Comparison of ENCODE assay signal across 23 cellular contexts in the genomic region with DNA sequence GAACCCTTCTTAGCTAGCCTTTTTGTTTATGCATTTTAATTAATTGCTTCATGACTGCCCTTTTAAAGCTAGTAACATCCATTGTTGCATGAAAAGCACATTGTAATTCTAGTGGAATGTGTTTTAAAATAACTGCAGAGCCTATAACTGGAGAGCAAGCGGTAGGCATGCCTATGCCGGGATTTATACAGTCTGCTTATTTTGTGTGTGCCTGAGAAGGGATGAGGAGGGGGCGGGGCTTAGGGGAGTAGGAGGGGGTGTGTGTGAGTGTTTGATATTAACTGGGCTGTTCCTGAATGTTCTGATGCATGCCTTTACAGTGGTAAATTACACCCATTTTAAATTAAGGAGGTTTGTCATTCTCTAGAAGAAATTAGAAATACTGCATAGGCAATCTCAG.
A peak's percentile ranks its signal among the peaks of the same experiment; 100 is the strongest.
DNase-seq lines count a peak whose midpoint lies in the region; ATAC-seq and TF ChIP-seq lines count a peak whose summit lies in the region.
"Had no signal": no experiment of that assay in that cellular context is flagged by ENCODE, and none has a peak within 500 bp of the region (broad histone marks: within the 10 kb centered on the region; RNA-seq: fewer than 3 reads in every experiment).

No MANE protein-coding gene starts in this region.

- no peaks in the 10 kb centered on the region for H3K27me3 ChIP-seq in H7 (ENCODE audit: control insufficient read depth, insufficient read depth, low read length)
- no peaks in the 10 kb centered on the region for H3K27me3 ChIP-seq in adipocyte (replicated peaks; ENCODE audit: control insufficient read depth, insufficient read depth, low read length)
- no peaks in the 10 kb centered on the region for H3K27me3 ChIP-seq in upper lobe of right lung
- H3K27me3 ChIP-seq: esophagus muscularis mucosa, ovary, sigmoid colon, tibial nerve had no signal

- DNase-seq in H7 (peak; percentile 70), adipocyte (ENCODE audit: low read depth) (peak; percentile 75), kidney glomerular epithelial cell (lab: John Stamatoyannopoulos, UW) (peak; percentile 4), upper lobe of right lung (no peak), ACHN (no peak)
- DNase-seq in activated CD4-positive, alpha-beta memory T cell treated with anti-CD3 and anti-CD28 coated beads for 36 hours = no peak
- DNase-seq: activated CD4-positive, alpha-beta T cell treated with anti-CD3 and anti-CD28 coated beads, Interleukin-2, amount 10 ng/mL, durations not matched to agents 24 days and 14 days; activated CD8-positive, alpha-beta memory T cell treated with anti-CD3 and anti-CD28 coated beads, Interleukin-2, amount 50 U/mL, for 48 hours; C1 segment of cervical spinal cord; effector CD4-positive, alpha-beta T cell; GF-D8; mammary epithelial cell; NCI-H187; NCI-H446 treated with DMSO at 0.1 percent for 48 hours; ovary; sigmoid colon; stimulated activated naive B cell treated with anti-CD40 and anti-IgM and Interleukin-4, amounts not matched to agents 10 μg/mL and 1 μg/mL and 100 μg/mL, for 72 hours; SW 1271 had no signal

- POLR2A ChIA-PET in activated CD4-positive, alpha-beta memory T cell treated with anti-CD3 and anti-CD28 coated beads for 36 hours (lab: Charles Lee) = no interaction called here

- TF ChIP-seq CTCF in upper lobe of right lung (IDR thresholded peaks at IDR 0.05) = no peak

- no peaks in the 10 kb centered on the region for H3K36me3 Mint-ChIP-seq in activated CD4-positive, alpha-beta memory T cell treated with anti-CD3 and anti-CD28 coated beads for 36 hours

- no peaks in the 10 kb centered on the region for H3K4me1 Mint-ChIP-seq in activated CD4-positive, alpha-beta memory T cell treated with anti-CD3 and anti-CD28 coated beads for 36 hours (ENCODE audit: low read depth)
- H3K4me1 Mint-ChIP-seq: activated CD4-positive, alpha-beta T cell treated with anti-CD3 and anti-CD28 coated beads, Interleukin-2, amount 10 ng/mL, durations not matched to agents 24 days and 14 days; central memory CD8-positive, alpha-beta T cell; stimulated activated naive B cell treated with anti-CD40 and anti-IgM and Interleukin-4, amounts not matched to agents 10 μg/mL and 1 μg/mL and 100 μg/mL, for 72 hours had no signal

- peaks cover 33% of the 10 kb centered on the region for H3K36me3 ChIP-seq in H7 (replicated peaks; ENCODE audit: control insufficient read depth, insufficient read depth, low read length)
- peaks cover 96% of the 10 kb centered on the region for H3K36me3 ChIP-seq in adipocyte (ENCODE audit: control insufficient read depth, insufficient read depth, low read length, severe bottlenecking)
- H3K36me3 ChIP-seq in upper lobe of right lung = peaks cover 62% of the 10 kb centered on the region
- H3K36me3 ChIP-seq: ovary had no signal

- in situ Hi-C loops in ACHN (cut with HindIII; ENCODE audit: low pct_ligation_motif_present, low pct_unique_long_range_greater_than_20kb, low sequenced_read_pairs) = no loop called here

- H3K4me3 Mint-ChIP-seq in activated CD4-positive, alpha-beta memory T cell treated with anti-CD3 and anti-CD28 coated beads for 36 hours = no peak overlapping the region
- H3K4me3 Mint-ChIP-seq: activated CD4-positive, alpha-beta T cell treated with anti-CD3 and anti-CD28 coated beads, Interleukin-2, amount 10 ng/mL, durations not matched to agents 24 days and 14 days; central memory CD8-positive, alpha-beta T cell; stimulated activated naive B cell treated with anti-CD40 and anti-IgM and Interleukin-4, amounts not matched to agents 10 μg/mL and 1 μg/mL and 100 μg/mL, for 72 hours had no signal

- no peak overlapping the region for H3K4me3 ChIP-seq in H7 (ENCODE audit: insufficient read depth, low read depth, low read length)
- H3K4me3 ChIP-seq in adipocyte (ENCODE audit: low read length) = no peak overlapping the region
- H3K4me3 ChIP-seq in upper lobe of right lung = no peak overlapping the region
- H3K4me3 ChIP-seq: esophagus muscularis mucosa, K562, ovary, sigmoid colon, tibial nerve had no signal

- H3K27ac Mint-ChIP-seq in activated CD4-positive, alpha-beta memory T cell treated with anti-CD3 and anti-CD28 coated beads for 36 hours = no peak overlapping the region
- H3K27ac Mint-ChIP-seq: activated CD4-positive, alpha-beta T cell treated with anti-CD3 and anti-CD28 coated beads, Interleukin-2, amount 10 ng/mL, durations not matched to agents 24 days and 14 days; stimulated activated naive B cell treated with anti-CD40 and anti-IgM and Interleukin-4, amounts not matched to agents 10 μg/mL and 1 μg/mL and 100 μg/mL, for 72 hours had no signal

- H3K9ac ChIP-seq in adipocyte (ENCODE audit: low read length) = no peak overlapping the region

- intact Hi-C loops in upper lobe of right lung (cut with DNase I) = no loop called here
- intact Hi-C loops in activated CD4-positive, alpha-beta memory T cell treated with anti-CD3 and anti-CD28 coated beads for 36 hours (cut with micrococcal nuclease) = no loop called here

- CTCF ChIA-PET in activated CD4-positive, alpha-beta memory T cell treated with anti-CD3 and anti-CD28 coated beads for 36 hours (lab: Charles Lee) = no interaction called here

- no peak overlapping the region for H3K27ac ChIP-seq in upper lobe of right lung
- H3K27ac ChIP-seq: esophagus muscularis mucosa, ovary had no signal

- no peaks in the 10 kb centered on the region for H3K27me3 Mint-ChIP-seq in activated CD4-positive, alpha-beta memory T cell treated with anti-CD3 and anti-CD28 coated beads for 36 hours
- H3K27me3 Mint-ChIP-seq: activated CD4-positive, alpha-beta T cell treated with anti-CD3 and anti-CD28 coated beads, Interleukin-2, amount 10 ng/mL, durations not matched to agents 24 days and 14 days; central memory CD8-positive, alpha-beta T cell; stimulated activated naive B cell treated with anti-CD40 and anti-IgM and Interleukin-4, amounts not matched to agents 10 μg/mL and 1 μg/mL and 100 μg/mL, for 72 hours had no signal

- H3K9me3 Mint-ChIP-seq in activated CD4-positive, alpha-beta memory T cell treated with anti-CD3 and anti-CD28 coated beads for 36 hours = no peaks in the 10 kb centered on the region
- H3K9me3 Mint-ChIP-seq: activated CD4-positive, alpha-beta T cell treated with anti-CD3 and anti-CD28 coated beads, Interleukin-2, amount 10 ng/mL, durations not matched to agents 24 days and 14 days; central memory CD8-positive, alpha-beta T cell; stimulated activated naive B cell treated with anti-CD40 and anti-IgM and Interleukin-4, amounts not matched to agents 10 μg/mL and 1 μg/mL and 100 μg/mL, for 72 hours had no signal

- ATAC-seq in upper lobe of right lung = peak; percentile 21
- ATAC-seq in GM18907 (IDR thresholded peaks at IDR 0.05; ENCODE audit: unreplicated experiment) = no peak
- ATAC-seq: K562; stimulated activated naive B cell treated with anti-CD40 and anti-IgM and Interleukin-4, amounts not matched to agents 10 μg/mL and 1 μg/mL and 100 μg/mL, for 72 hours had no signal

- H3K4me1 ChIP-seq in adipocyte (ENCODE audit: control insufficient read depth, insufficient read depth, low read length) = peaks cover 9% of the 10 kb centered on the region
- H3K4me1 ChIP-seq in upper lobe of right lung = no peaks in the 10 kb centered on the region

- H3K9me3 ChIP-seq in adipocyte (ENCODE audit: control insufficient read depth, low read length) (no peaks in the 10 kb centered on the region), upper lobe of right lung (no peaks in the 10 kb centered on the region)
- H3K9me3 ChIP-seq: esophagus muscularis mucosa, ovary, sigmoid colon, tibial nerve had no signal

Comparison
In these comparisons a context has a peak if more than half of its experiments do, and no peak if none do; other contexts are left out.
1. DNase-seq: peak in H7 (single experiment), adipocyte (single experiment) and kidney glomerular epithelial cell (single experiment); none in upper lobe of right lung (single experiment), activated CD4-positive, alpha-beta memory T cell treated with anti-CD3 and anti-CD28 coated beads for 36 hours (single experiment) and ACHN (single experiment).